In the genomic region with DNA sequence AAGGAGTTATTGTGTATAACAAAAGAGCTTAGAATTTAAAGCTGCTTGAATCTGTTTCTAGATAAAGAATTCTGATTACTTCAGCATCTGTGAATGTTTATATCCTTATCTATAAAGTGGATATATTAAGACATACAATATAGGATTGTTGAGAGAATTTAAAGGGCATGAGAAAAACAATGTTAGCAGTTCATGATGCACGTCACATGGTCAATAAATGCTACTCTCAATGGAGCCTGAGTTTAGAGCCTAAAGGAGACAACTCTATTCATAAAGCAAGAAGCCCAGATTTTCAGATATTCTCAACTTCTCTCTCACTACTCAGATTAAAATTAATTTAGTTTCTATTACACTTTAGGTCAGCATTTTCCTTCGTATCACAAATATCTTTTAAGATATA, we compare ENCODE assay signal across 6 cellular contexts.
"Had no signal": no experiment of that assay in that cellular context is flagged by ENCODE, and none has a peak within 500 bp of the region (broad histone marks: within the 10 kb centered on the region; RNA-seq: fewer than 3 reads in every experiment).

No MANE protein-coding gene starts in this region.

- FAIRE-seq: H1, H54, HepG2 had no signal

- DNase-seq: H9, HCEC 1CT, KBM-7 had no signal
